36 cellular contexts compared by ENCODE assay signal in the genomic region with DNA sequence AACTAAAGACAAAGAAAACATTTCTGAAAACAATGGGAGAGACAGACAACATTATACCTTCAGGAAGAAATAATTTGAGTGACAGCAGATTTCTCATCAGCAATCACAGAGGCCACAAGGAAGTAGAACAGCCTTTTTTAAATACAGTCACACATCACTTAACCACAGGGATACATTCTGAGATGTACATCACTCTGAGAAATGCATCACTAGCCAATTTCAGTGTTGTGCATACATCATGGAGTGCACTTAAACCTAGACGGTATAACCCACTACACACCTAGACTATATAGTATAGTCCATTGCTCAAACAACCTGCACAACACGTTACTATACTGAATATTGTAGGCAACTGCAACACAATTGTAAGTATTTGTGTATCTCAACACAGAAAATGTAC. TPM values are rescaled to one million over a fixed set of nuclear protein-coding genes. Genes with fewer than 3 reads are reported as not detected.
"Had no signal": no experiment of that assay in that cellular context is flagged by ENCODE, and none has a peak within 500 bp of the region (broad histone marks: within the 10 kb centered on the region; RNA-seq: fewer than 3 reads in every experiment).

No MANE protein-coding gene starts in this region.

- H3K27me3 ChIP-seq: adrenal gland, body of pancreas, colonic mucosa, dorsolateral prefrontal cortex, esophagus muscularis mucosa, foreskin keratinocyte, gastrocnemius medialis, heart left ventricle had no signal

- DNase-seq: activated B cell treated with CpG ODN at 0.5 μM for 24 hours; activated CD4-positive, alpha-beta memory T cell treated with anti-CD3 and anti-CD28 coated beads, Interleukin-2, amount 10 ng/mL, durations not matched to agents 7 days and 5 days; activated CD4-positive, alpha-beta T cell treated with anti-CD3 and anti-CD28 coated beads, Interleukin-2, amount 10 ng/mL, durations not matched to agents 24 days and 14 days; activated CD8-positive, alpha-beta memory T cell treated with anti-CD3 and anti-CD28 coated beads, Interleukin-2, amount 10 ng/mL, durations not matched to agents 7 days and 5 days; activated CD8-positive, alpha-beta memory T cell treated with anti-CD3 and anti-CD28 coated beads, Interleukin-2, amount 50 U/mL, for 4 hours; activated effector memory CD4-positive, alpha-beta T cell treated with anti-CD3 and anti-CD28 coated beads, Interleukin-2, amount 50 U/mL, for 16 hours; activated naive CD4-positive, alpha-beta T cell treated with anti-CD3 and anti-CD28 coated beads for 36 hours; activated naive CD8-positive, alpha-beta T cell treated with anti-CD3 and anti-CD28 coated beads for 36 hours; activated naive CD8-positive, alpha-beta T cell treated with anti-CD3 and anti-CD28 coated beads, Interleukin-2, amount 50 U/mL, for 24 hours; activated T-cell treated with anti-CD3 and anti-CD28 coated beads, Interleukin-2, amount 50 U/mL, for 24 hours; adrenal gland; amygdala; aorta; body of pancreas; caudate nucleus; colonic mucosa; dorsolateral prefrontal cortex; effector memory CD4-positive, alpha-beta T cell; endodermal cell; foreskin keratinocyte; gastrocnemius medialis; glutamatergic neuron; heart left ventricle; hypothalamus; T-cell; T1000; WERI-Rb-1 had no signal

- H3K9me3 ChIP-seq: adrenal gland, body of pancreas, colonic mucosa, esophagus muscularis mucosa, gastrocnemius medialis, heart left ventricle had no signal

- ATAC-seq: activated CD4-positive, CD25-positive, alpha-beta regulatory T cell treated with anti-CD3 and anti-CD28 coated beads, Interleukin-2, amount 50 U/mL, for 24 hours; activated CD8-positive, alpha-beta memory T cell treated with anti-CD3 and anti-CD28 coated beads, Interleukin-2, amount 10 ng/mL, durations not matched to agents 7 days and 5 days; activated naive CD8-positive, alpha-beta T cell treated with anti-CD3 and anti-CD28 coated beads, Interleukin-2, amount 50 U/mL, for 24 hours; body of pancreas; foreskin keratinocyte; gastrocnemius medialis; heart left ventricle; T-cell had no signal

- H3K9me3 Mint-ChIP-seq: activated B cell treated with CpG ODN at 0.5 μM for 24 hours; activated CD4-positive, alpha-beta memory T cell treated with anti-CD3 and anti-CD28 coated beads, Interleukin-2, amount 10 ng/mL, durations not matched to agents 7 days and 5 days; activated CD4-positive, alpha-beta T cell treated with anti-CD3 and anti-CD28 coated beads, Interleukin-2, amount 10 ng/mL, durations not matched to agents 24 days and 14 days; activated naive CD4-positive, alpha-beta T cell treated with anti-CD3 and anti-CD28 coated beads for 36 hours; activated naive CD4-positive, alpha-beta T cell treated with anti-CD3 and anti-CD28 coated beads, Interleukin-2, amount 50 U/mL, for 24 hours; activated naive CD8-positive, alpha-beta T cell treated with anti-CD3 and anti-CD28 coated beads for 36 hours; activated naive CD8-positive, alpha-beta T cell treated with anti-CD3 and anti-CD28 coated beads, Interleukin-2, amount 50 U/mL, for 24 hours; activated T-cell treated with anti-CD3 and anti-CD28 coated beads, Interleukin-2, amount 50 U/mL, for 24 hours; activated T-helper 2 cell treated with anti-CD3 and anti-CD28 coated beads, Interferon-gamma antibody, Interleukin-2, Interleukin-4, amounts not matched to agents 10 μg/mL and 5 μg/mL and 100 μg/mL, durations not matched to agents 14 hours and 24 hours and 36 hours; dendritic cell treated with granulocyte-macrophage colony-stimulating factor and Interleukin-4, amounts not matched to agents 40 ng/mL and 50 ng/mL, for 4 days; endodermal cell; T-cell; T-helper 1 cell treated with Interleukin-12 subunit alpha and Interleukin-12 subunit beta and Interleukin-4 antibody, amounts not matched to agents 30 μg/mL and 1 μg/mL, for 36 hours had no signal

- H3K36me3 Mint-ChIP-seq: activated naive CD8-positive, alpha-beta T cell treated with anti-CD3 and anti-CD28 coated beads for 36 hours; T-cell had no signal

- H3K27ac ChIP-seq: adrenal gland, body of pancreas, colonic mucosa, dorsolateral prefrontal cortex, esophagus muscularis mucosa, foreskin keratinocyte, gastrocnemius medialis, heart left ventricle, WERI-Rb-1 had no signal

- H3K27ac Mint-ChIP-seq: activated B cell treated with CpG ODN at 0.5 μM for 24 hours; activated CD4-positive, alpha-beta memory T cell treated with anti-CD3 and anti-CD28 coated beads, Interleukin-2, amount 10 ng/mL, durations not matched to agents 7 days and 5 days; activated CD4-positive, alpha-beta T cell treated with anti-CD3 and anti-CD28 coated beads, Interleukin-2, amount 10 ng/mL, durations not matched to agents 24 days and 14 days; activated CD8-positive, alpha-beta memory T cell treated with anti-CD3 and anti-CD28 coated beads, Interleukin-2, amount 10 ng/mL, durations not matched to agents 7 days and 5 days; activated naive CD4-positive, alpha-beta T cell treated with anti-CD3 and anti-CD28 coated beads for 36 hours; activated naive CD4-positive, alpha-beta T cell treated with anti-CD3 and anti-CD28 coated beads, Interleukin-2, amount 50 U/mL, for 24 hours; activated naive CD8-positive, alpha-beta T cell treated with anti-CD3 and anti-CD28 coated beads for 36 hours; activated naive CD8-positive, alpha-beta T cell treated with anti-CD3 and anti-CD28 coated beads, Interleukin-2, amount 50 U/mL, for 24 hours; activated T-cell treated with anti-CD3 and anti-CD28 coated beads, Interleukin-2, amount 50 U/mL, for 24 hours; activated T-helper 2 cell treated with anti-CD3 and anti-CD28 coated beads, Interferon-gamma antibody, Interleukin-2, Interleukin-4, amounts not matched to agents 10 μg/mL and 5 μg/mL and 100 μg/mL, durations not matched to agents 14 hours and 24 hours and 36 hours; dendritic cell treated with granulocyte-macrophage colony-stimulating factor and Interleukin-4, amounts not matched to agents 40 ng/mL and 50 ng/mL, for 4 days; endodermal cell; T-cell; T-helper 1 cell treated with Interleukin-12 subunit alpha and Interleukin-12 subunit beta and Interleukin-4 antibody, amounts not matched to agents 30 μg/mL and 1 μg/mL, for 36 hours had no signal

- H3K27me3 Mint-ChIP-seq: activated CD4-positive, alpha-beta T cell treated with anti-CD3 and anti-CD28 coated beads, Interleukin-2, amount 10 ng/mL, durations not matched to agents 24 days and 14 days; activated naive CD4-positive, alpha-beta T cell treated with anti-CD3 and anti-CD28 coated beads, Interleukin-2, amount 50 U/mL, for 24 hours; activated naive CD8-positive, alpha-beta T cell treated with anti-CD3 and anti-CD28 coated beads for 36 hours; activated naive CD8-positive, alpha-beta T cell treated with anti-CD3 and anti-CD28 coated beads, Interleukin-2, amount 50 U/mL, for 24 hours; activated T-cell treated with anti-CD3 and anti-CD28 coated beads, Interleukin-2, amount 50 U/mL, for 24 hours; dendritic cell treated with granulocyte-macrophage colony-stimulating factor and Interleukin-4, amounts not matched to agents 40 ng/mL and 50 ng/mL, for 4 days; T-cell had no signal

- H3K4me1 Mint-ChIP-seq: activated B cell treated with CpG ODN at 0.5 μM for 24 hours, endodermal cell had no signal

- H3K4me3 ChIP-seq: adrenal gland, body of pancreas, colonic mucosa, dorsolateral prefrontal cortex, esophagus muscularis mucosa, gastrocnemius medialis, heart left ventricle had no signal

- H3K36me3 ChIP-seq: adrenal gland, colonic mucosa, esophagus muscularis mucosa, gastrocnemius medialis, heart left ventricle, WERI-Rb-1 had no signal

- H3K4me3 Mint-ChIP-seq: activated B cell treated with CpG ODN at 0.5 μM for 24 hours; activated CD4-positive, alpha-beta memory T cell treated with anti-CD3 and anti-CD28 coated beads, Interleukin-2, amount 10 ng/mL, durations not matched to agents 7 days and 5 days; activated CD4-positive, alpha-beta T cell treated with anti-CD3 and anti-CD28 coated beads, Interleukin-2, amount 10 ng/mL, durations not matched to agents 24 days and 14 days; activated CD8-positive, alpha-beta memory T cell treated with anti-CD3 and anti-CD28 coated beads, Interleukin-2, amount 10 ng/mL, durations not matched to agents 7 days and 5 days; activated naive CD4-positive, alpha-beta T cell treated with anti-CD3 and anti-CD28 coated beads for 36 hours; activated naive CD4-positive, alpha-beta T cell treated with anti-CD3 and anti-CD28 coated beads, Interleukin-2, amount 50 U/mL, for 24 hours; activated naive CD8-positive, alpha-beta T cell treated with anti-CD3 and anti-CD28 coated beads for 36 hours; activated naive CD8-positive, alpha-beta T cell treated with anti-CD3 and anti-CD28 coated beads, Interleukin-2, amount 50 U/mL, for 24 hours; activated T-cell treated with anti-CD3 and anti-CD28 coated beads, Interleukin-2, amount 50 U/mL, for 24 hours; dendritic cell treated with granulocyte-macrophage colony-stimulating factor and Interleukin-4, amounts not matched to agents 40 ng/mL and 50 ng/mL, for 4 days; endodermal cell; T-cell; T-helper 1 cell treated with Interleukin-12 subunit alpha and Interleukin-12 subunit beta and Interleukin-4 antibody, amounts not matched to agents 30 μg/mL and 1 μg/mL, for 36 hours had no signal

- H3K4me1 ChIP-seq: adrenal gland, body of pancreas, colonic mucosa, esophagus muscularis mucosa, foreskin keratinocyte, gastrocnemius medialis, heart left ventricle had no signal

RNA-seq across cellular contexts. Expression of a gene that starts 24.9 kb away (rescaled TPM):
- total RNA-seq: activated B cell treated with CpG ODN at 0.5 μM for 24 hours; activated CD4-positive, alpha-beta memory T cell treated with anti-CD3 and anti-CD28 coated beads, Interleukin-2, amount 10 ng/mL, durations not matched to agents 7 days and 5 days; activated CD4-positive, alpha-beta T cell treated with anti-CD3 and anti-CD28 coated beads, Interleukin-2, amount 10 ng/mL, durations not matched to agents 24 days and 14 days; activated CD8-positive, alpha-beta memory T cell treated with anti-CD3 and anti-CD28 coated beads for 36 hours; activated CD8-positive, alpha-beta memory T cell treated with anti-CD3 and anti-CD28 coated beads, Interleukin-2, amount 10 ng/mL, durations not matched to agents 7 days and 5 days; activated naive CD4-positive, alpha-beta T cell treated with anti-CD3 and anti-CD28 coated beads for 36 hours; activated naive CD8-positive, alpha-beta T cell treated with anti-CD3 and anti-CD28 coated beads for 36 hours; activated T-helper 2 cell treated with anti-CD3 and anti-CD28 coated beads, Interferon-gamma antibody, Interleukin-2, Interleukin-4, amounts not matched to agents 10 μg/mL and 5 μg/mL and 100 μg/mL, durations not matched to agents 14 hours and 24 hours and 36 hours; aorta; body of pancreas; gastrocnemius medialis; T-helper 2 cell treated with Interferon-gamma antibody and Interleukin-4, amounts not matched to agents 100 ng/mL and 5 ng/mL, for 36 hours had no signal
- polyA plus RNA-seq: aorta, heart left ventricle had no signal

RNA-seq across cellular contexts. Expression of a gene that starts 51.9 kb away (rescaled TPM):
- total RNA-seq: epithelial cell of proximal tubule had no signal
